In genomic region chr17:83205387-83206035, GRCh38 we compare ENCODE assay signal across 8 cellular contexts.
DNase-seq lines count a peak whose midpoint lies in the region; ATAC-seq and TF ChIP-seq lines count a peak whose summit lies in the region.
"Not testable (repeated sequence)": the region's sequence is repeated elsewhere in the genome, so short reads cannot be mapped to it uniquely, and the experiment has no call there.

No MANE protein-coding gene starts in this region.

- not testable (repeated sequence) for H3K36me3 ChIP-seq in Caco-2 (ENCODE audit: control insufficient read depth, insufficient read depth, low read length)

- H3K4me3 Mint-ChIP-seq in Caco-2 (ENCODE audit: unreplicated experiment); osteocyte (ENCODE audit: unreplicated experiment): not testable (repeated sequence)

- H3K27ac Mint-ChIP-seq in Caco-2 (ENCODE audit: unreplicated experiment); osteocyte (ENCODE audit: unreplicated experiment): not testable (repeated sequence)

- H3K4me3 ChIP-seq in Caco-2 (ENCODE audit: low read depth, low read length); LNCaP clone FGC (ENCODE audit: low read depth, low read length); right cardiac atrium (ENCODE audit: low read length): not testable (repeated sequence)

- not testable (repeated sequence) for H3K27me3 Mint-ChIP-seq in Caco-2 (ENCODE audit: insufficient read depth, unreplicated experiment); osteocyte (ENCODE audit: unreplicated experiment)

- H3K36me3 Mint-ChIP-seq in Caco-2 (ENCODE audit: insufficient read depth, unreplicated experiment); osteocyte (ENCODE audit: unreplicated experiment): not testable (repeated sequence)

- BruUV-seq in Caco-2 (replicated peaks; lab: Mats Ljungman, UMichigan), result not testable (repeated sequence)

- CTCF ChIA-PET in Caco-2 (lab: Charles Lee), result not testable (repeated sequence)

- POLR2A ChIA-PET in Caco-2 (lab: Charles Lee), result not testable (repeated sequence)

- H3K9me3 ChIP-seq in Caco-2; right cardiac atrium (ENCODE audit: control insufficient read depth, low read length): not testable (repeated sequence)

- not testable (repeated sequence) for H3K27me3 ChIP-seq in Caco-2 (replicated peaks; ENCODE audit: control insufficient read depth, insufficient read depth, low read length); right cardiac atrium (ENCODE audit: control insufficient read depth, insufficient read depth)

- TF ChIP-seq CTCF in Caco-2 (IDR thresholded peaks at IDR 0.05; ENCODE audit: insufficient read depth in 1 of 2, low read depth in 1 of 2, low read length in 1 of 2, severe bottlenecking in 1 of 2, unreplicated experiment in 1 of 2), result peak in 1 of 2 experiments; percentile 69
- peak; percentile 54 for TF ChIP-seq CTCF in LNCaP clone FGC (IDR thresholded peaks at IDR 0.05; ENCODE audit: control insufficient read depth, extremely low read depth, insufficient read depth)
- peak; percentile 63 for TF ChIP-seq CTCF in osteocyte (IDR thresholded peaks at IDR 0.05)

- H3K9me3 Mint-ChIP-seq in Caco-2 (ENCODE audit: unreplicated experiment); osteocyte (ENCODE audit: unreplicated experiment): not testable (repeated sequence)

- WGBS in right cardiac atrium, result 46% methylated on average over 20 of the region's 50 CpGs

- ATAC-seq in right cardiac atrium, result not testable (repeated sequence)

- H3K4me1 ChIP-seq in Caco-2; right cardiac atrium (ENCODE audit: control insufficient read depth, insufficient read depth, low read length): not testable (repeated sequence)

- not testable (repeated sequence) for H3K4me1 Mint-ChIP-seq in Caco-2 (ENCODE audit: low read depth, unreplicated experiment)
- peaks cover 46% of the 10 kb centered on the region for H3K4me1 Mint-ChIP-seq in osteocyte (ENCODE audit: unreplicated experiment)

- intact Hi-C loops in Caco-2 (cut with micrococcal nuclease; ENCODE audit: unreplicated experiment); right cardiac atrium (cut with DNase I): not testable (repeated sequence)

- not testable (repeated sequence) for H3K27ac ChIP-seq in right cardiac atrium (ENCODE audit: low read length)

- peak; percentile 36 to 64 for DNase-seq in Caco-2
- DNase-seq in LNCaP clone FGC (ENCODE audit: low read depth), result not testable (repeated sequence)
- peak; percentile 36 for DNase-seq in T follicular helper cell (ENCODE audit: low read depth)
- peak; percentile 53 for DNase-seq in activated T-cell treated with anti-CD3 and anti-CD28 coated beads, Interleukin-2, amount 50 U/mL, for 1 hour
- peak; percentile 67 for DNase-seq in central memory CD4-positive, alpha-beta T cell
- peak; percentile 68 to 92 (median 89) for DNase-seq in right cardiac atrium
- DNase-seq in osteocyte (ENCODE audit: extremely low spot score, unreplicated experiment), result peak; percentile 89
- DNase-seq in stimulated activated naive CD4-positive, alpha-beta T cell (lab: John Stamatoyannopoulos, UW), result peak; percentile 30 to 72 (median 57)
